In genomic region chr9:129036241-129036922, GRCh38 we compare ENCODE assay signal across 1 cellular context.
A peak's percentile ranks its signal among the peaks of the same experiment; 100 is the strongest.
TF ChIP-seq lines count a peak whose summit lies in the region.

A gene with protein sequence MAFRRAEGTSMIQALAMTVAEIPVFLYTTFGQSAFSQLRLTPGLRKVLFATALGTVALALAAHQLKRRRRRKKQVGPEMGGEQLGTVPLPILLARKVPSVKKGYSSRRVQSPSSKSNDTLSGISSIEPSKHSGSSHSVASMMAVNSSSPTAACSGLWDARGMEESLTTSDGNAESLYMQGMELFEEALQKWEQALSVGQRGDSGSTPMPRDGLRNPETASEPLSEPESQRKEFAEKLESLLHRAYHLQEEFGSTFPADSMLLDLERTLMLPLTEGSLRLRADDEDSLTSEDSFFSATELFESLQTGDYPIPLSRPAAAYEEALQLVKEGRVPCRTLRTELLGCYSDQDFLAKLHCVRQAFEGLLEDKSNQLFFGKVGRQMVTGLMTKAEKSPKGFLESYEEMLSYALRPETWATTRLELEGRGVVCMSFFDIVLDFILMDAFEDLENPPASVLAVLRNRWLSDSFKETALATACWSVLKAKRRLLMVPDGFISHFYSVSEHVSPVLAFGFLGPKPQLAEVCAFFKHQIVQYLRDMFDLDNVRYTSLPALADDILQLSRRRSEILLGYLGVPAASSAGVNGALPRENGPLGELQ (plus strand): TSS chr9:129036626. CDS start chr9:129040595, 3,969 bp downstream.

TF ChIP-seq in HEK293, 187 proteins besides CTCF, POLR2A, EP300 and RAD21 (continued from another document and continues in another):
- TF ChIP-seq BCL11A (tag by site-specific recombination; IDR thresholded peaks at IDR 0.05; ENCODE audit: low read depth) = peak; percentile 81; the same call in 1 of the 2 replicates
- TF ChIP-seq TRIM28 (IDR thresholded peaks at IDR 0.05; ENCODE audit: borderline replicate concordance, low read length) = no peak
- no peak for TF ChIP-seq ZNF654 (tag by site-specific recombination; IDR thresholded peaks at IDR 0.05; ENCODE audit: low read depth)
- TF ChIP-seq ZIC2 (tag by site-specific recombination; IDR thresholded peaks at IDR 0.05) = no peak; the same call in 1 of the 2 replicates
- peak; percentile 67; the same call in 1 of the 2 replicates for TF ChIP-seq ZNF24 (tag by site-specific recombination; IDR thresholded peaks at IDR 0.05)
- 0 out of 2 replicates have a peak, but pooled peaks have one; percentile 28 for TF ChIP-seq ZNF146 (tag by site-specific recombination; IDR thresholded peaks at IDR 0.05)
- no peak for TF ChIP-seq ZNF10 (tag by site-specific recombination; IDR thresholded peaks at IDR 0.05)
- TF ChIP-seq ZNF501 (tag by site-specific recombination; IDR thresholded peaks at IDR 0.05) = peak; percentile 95
- TF ChIP-seq ZNF391 (tag by site-specific recombination; IDR thresholded peaks at IDR 0.05; ENCODE audit: borderline replicate concordance, low read depth) = peak; percentile 92; the same call in 1 of the 2 replicates
- no peak for TF ChIP-seq ZNF426 (tag by site-specific recombination; IDR thresholded peaks at IDR 0.05)
- TF ChIP-seq ZNF223 (tag by site-specific recombination; IDR thresholded peaks at IDR 0.05) = no peak
- TF ChIP-seq, protein P1, sequence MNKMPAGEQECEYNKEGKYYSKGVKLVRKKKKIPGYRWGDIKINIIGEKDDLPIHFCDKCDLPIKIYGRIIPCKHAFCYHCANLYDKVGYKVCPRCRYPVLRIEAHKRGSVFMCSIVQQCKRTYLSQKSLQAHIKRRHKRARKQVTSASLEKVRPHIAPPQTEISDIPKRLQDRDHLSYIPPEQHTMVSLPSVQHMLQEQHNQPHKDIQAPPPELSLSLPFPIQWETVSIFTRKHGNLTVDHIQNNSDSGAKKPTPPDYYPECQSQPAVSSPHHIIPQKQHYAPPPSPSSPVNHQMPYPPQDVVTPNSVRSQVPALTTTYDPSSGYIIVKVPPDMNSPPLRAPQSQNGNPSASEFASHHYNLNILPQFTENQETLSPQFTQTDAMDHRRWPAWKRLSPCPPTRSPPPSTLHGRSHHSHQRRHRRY (tag by site-specific recombination; IDR thresholded peaks at IDR 0.05) = no peak
- no peak for TF ChIP-seq ZNF777 (tag by site-specific recombination; IDR thresholded peaks at IDR 0.05; ENCODE audit: borderline replicate concordance)
- no peak for TF ChIP-seq ZNF211 (tag by site-specific recombination; IDR thresholded peaks at IDR 0.05; ENCODE audit: low read depth)
- TF ChIP-seq ZNF138 (tag by site-specific recombination; IDR thresholded peaks at IDR 0.05; ENCODE audit: borderline replicate concordance) = no peak
- TF ChIP-seq ZNF561 (tag by site-specific recombination; IDR thresholded peaks at IDR 0.05; ENCODE audit: borderline replicate concordance) = no peak
- TF ChIP-seq, protein P2, sequence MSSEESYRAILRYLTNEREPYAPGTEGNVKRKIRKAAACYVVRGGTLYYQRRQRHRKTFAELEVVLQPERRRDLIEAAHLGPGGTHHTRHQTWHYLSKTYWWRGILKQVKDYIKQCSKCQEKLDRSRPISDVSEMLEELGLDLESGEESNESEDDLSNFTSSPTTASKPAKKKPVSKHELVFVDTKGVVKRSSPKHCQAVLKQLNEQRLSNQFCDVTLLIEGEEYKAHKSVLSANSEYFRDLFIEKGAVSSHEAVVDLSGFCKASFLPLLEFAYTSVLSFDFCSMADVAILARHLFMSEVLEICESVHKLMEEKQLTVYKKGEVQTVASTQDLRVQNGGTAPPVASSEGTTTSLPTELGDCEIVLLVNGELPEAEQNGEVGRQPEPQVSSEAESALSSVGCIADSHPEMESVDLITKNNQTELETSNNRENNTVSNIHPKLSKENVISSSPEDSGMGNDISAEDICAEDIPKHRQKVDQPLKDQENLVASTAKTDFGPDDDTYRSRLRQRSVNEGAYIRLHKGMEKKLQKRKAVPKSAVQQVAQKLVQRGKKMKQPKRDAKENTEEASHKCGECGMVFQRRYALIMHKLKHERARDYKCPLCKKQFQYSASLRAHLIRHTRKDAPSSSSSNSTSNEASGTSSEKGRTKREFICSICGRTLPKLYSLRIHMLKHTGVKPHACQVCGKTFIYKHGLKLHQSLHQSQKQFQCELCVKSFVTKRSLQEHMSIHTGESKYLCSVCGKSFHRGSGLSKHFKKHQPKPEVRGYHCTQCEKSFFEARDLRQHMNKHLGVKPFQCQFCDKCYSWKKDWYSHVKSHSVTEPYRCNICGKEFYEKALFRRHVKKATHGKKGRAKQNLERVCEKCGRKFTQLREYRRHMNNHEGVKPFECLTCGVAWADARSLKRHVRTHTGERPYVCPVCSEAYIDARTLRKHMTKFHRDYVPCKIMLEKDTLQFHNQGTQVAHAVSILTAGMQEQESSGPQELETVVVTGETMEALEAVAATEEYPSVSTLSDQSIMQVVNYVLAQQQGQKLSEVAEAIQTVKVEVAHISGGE (tag by site-specific recombination; conservative IDR thresholded peaks at IDR 0.05; ENCODE audit: low read depth) = peak; percentile 97
- TF ChIP-seq ZNF529 (tag by site-specific recombination; IDR thresholded peaks at IDR 0.05; ENCODE audit: insufficient replicate concordance) = no peak
- no peak for TF ChIP-seq ZNF169 (tag by site-specific recombination; IDR thresholded peaks at IDR 0.05)
- no peak for TF ChIP-seq ZNF280C (tag by site-specific recombination; IDR thresholded peaks at IDR 0.05)
- peak; percentile 62; the same call in 1 of the 2 replicates for TF ChIP-seq ZNF394 (tag by site-specific recombination; IDR thresholded peaks at IDR 0.05; ENCODE audit: borderline replicate concordance)
- no peak for TF ChIP-seq TSHZ1 (tag by site-specific recombination; IDR thresholded peaks at IDR 0.05; ENCODE audit: borderline replicate concordance)
- peak; percentile 86 for TF ChIP-seq ZNF692 (tag by site-specific recombination; IDR thresholded peaks at IDR 0.05)
- no peak for TF ChIP-seq ZNF555 (tag by site-specific recombination; conservative IDR thresholded peaks at IDR 0.05)
- no peak for TF ChIP-seq ZNF514 (tag by site-specific recombination; IDR thresholded peaks at IDR 0.05)
- TF ChIP-seq SCRT2 (tag by site-specific recombination; IDR thresholded peaks at IDR 0.05) = no peak
- TF ChIP-seq ZSCAN5A (tag by site-specific recombination; IDR thresholded peaks at IDR 0.05) = no peak
- no peak; the same call in 1 of the 2 replicates for TF ChIP-seq ZNF2 (tag by site-specific recombination; IDR thresholded peaks at IDR 0.05)
- TF ChIP-seq ZNF549 (tag by site-specific recombination; IDR thresholded peaks at IDR 0.05) = no peak
- TF ChIP-seq PRDM4 (tag by site-specific recombination; IDR thresholded peaks at IDR 0.05) = peak; percentile 8; the same call in 1 of the 2 replicates
